Comparison of ENCODE assay signal across 36 cellular contexts in genomic region chr5:122948319-122948718, GRCh38.
"Had no signal": no experiment of that assay in that cellular context is flagged by ENCODE, and none has a peak within 500 bp of the region (broad histone marks: within the 10 kb centered on the region; RNA-seq: fewer than 3 reads in every experiment).

No MANE protein-coding gene starts in this region.

- H3K27ac Mint-ChIP-seq: activated B cell treated with CpG ODN at 0.5 μM for 24 hours; activated CD4-positive, alpha-beta memory T cell treated with anti-CD3 and anti-CD28 coated beads for 36 hours; activated CD4-positive, alpha-beta T cell treated with anti-CD3 and anti-CD28 coated beads, Interleukin-2, amount 10 ng/mL, durations not matched to agents 24 days and 14 days; activated CD8-positive, alpha-beta T cell treated with anti-CD3 and anti-CD28 coated beads for 36 hours; activated naive CD4-positive, alpha-beta T cell treated with anti-CD3 and anti-CD28 coated beads, Interleukin-2, amount 10 ng/mL, durations not matched to agents 7 days and 5 days; activated naive CD4-positive, alpha-beta T cell treated with anti-CD3 and anti-CD28 coated beads, Interleukin-2, amount 50 U/mL, for 24 hours; activated naive CD8-positive, alpha-beta T cell; activated naive CD8-positive, alpha-beta T cell treated with anti-CD3 and anti-CD28 coated beads, Interleukin-2, amount 10 ng/mL, durations not matched to agents 7 days and 5 days; activated naive CD8-positive, alpha-beta T cell treated with anti-CD3 and anti-CD28 coated beads, Interleukin-2, amount 50 U/mL, for 24 hours; activated T-cell treated with anti-CD3 and anti-CD28 coated beads, Interleukin-2, amount 50 U/mL, for 72 hours; activated T-helper 1 cell treated with anti-CD3 and anti-CD28 coated beads, Interleukin-12 subunit alpha, Interleukin-12 subunit beta, Interleukin-2, Interleukin-4 antibody, amounts not matched to agents 30 ng/mL and 10 ng/mL and 1 ng/mL, durations not matched to agents 14 hours and 24 hours and 36 hours; activated T-helper 17 cell treated with anti-CD3 and anti-CD28 coated beads, Interleukin-2, amount 50 U/mL, for 72 hours; brain; T-helper 1 cell treated with Interleukin-12 subunit alpha and Interleukin-12 subunit beta and Interleukin-4 antibody, amounts not matched to agents 30 μg/mL and 1 μg/mL, for 36 hours; T-helper 2 cell treated with Interferon-gamma antibody and Interleukin-4, amounts not matched to agents 5 μg/mL and 100 μg/mL, for 36 hours had no signal

- H3K36me3 ChIP-seq: cardiac muscle cell had no signal

- H3K4me3 Mint-ChIP-seq: activated B cell treated with CpG ODN at 0.5 μM for 24 hours; activated CD4-positive, alpha-beta memory T cell treated with anti-CD3 and anti-CD28 coated beads for 36 hours; activated CD4-positive, alpha-beta T cell treated with anti-CD3 and anti-CD28 coated beads, Interleukin-2, amount 10 ng/mL, durations not matched to agents 24 days and 14 days; activated CD8-positive, alpha-beta T cell treated with anti-CD3 and anti-CD28 coated beads for 36 hours; activated naive CD4-positive, alpha-beta T cell treated with anti-CD3 and anti-CD28 coated beads, Interleukin-2, amount 10 ng/mL, durations not matched to agents 7 days and 5 days; activated naive CD4-positive, alpha-beta T cell treated with anti-CD3 and anti-CD28 coated beads, Interleukin-2, amount 50 U/mL, for 24 hours; activated naive CD8-positive, alpha-beta T cell; activated naive CD8-positive, alpha-beta T cell treated with anti-CD3 and anti-CD28 coated beads, Interleukin-2, amount 10 ng/mL, durations not matched to agents 7 days and 5 days; activated naive CD8-positive, alpha-beta T cell treated with anti-CD3 and anti-CD28 coated beads, Interleukin-2, amount 50 U/mL, for 24 hours; activated T-cell treated with anti-CD3 and anti-CD28 coated beads, Interleukin-2, amount 50 U/mL, for 4 hours; activated T-cell treated with anti-CD3 and anti-CD28 coated beads, Interleukin-2, amount 50 U/mL, for 72 hours; activated T-helper 1 cell treated with anti-CD3 and anti-CD28 coated beads, Interleukin-12 subunit alpha, Interleukin-12 subunit beta, Interleukin-2, Interleukin-4 antibody, amounts not matched to agents 30 ng/mL and 10 ng/mL and 1 ng/mL, durations not matched to agents 14 hours and 24 hours and 36 hours; activated T-helper 17 cell treated with anti-CD3 and anti-CD28 coated beads, Interleukin-2, amount 50 U/mL, for 72 hours; brain; central memory CD8-positive, alpha-beta T cell; T-helper 1 cell treated with Interleukin-12 subunit alpha and Interleukin-12 subunit beta and Interleukin-4 antibody, amounts not matched to agents 30 μg/mL and 1 μg/mL, for 36 hours; T-helper 2 cell treated with Interferon-gamma antibody and Interleukin-4, amounts not matched to agents 5 μg/mL and 100 μg/mL, for 36 hours had no signal

- H3K36me3 Mint-ChIP-seq: activated naive CD4-positive, alpha-beta T cell treated with anti-CD3 and anti-CD28 coated beads, Interleukin-2, amount 10 ng/mL, durations not matched to agents 7 days and 5 days; activated naive CD8-positive, alpha-beta T cell; activated naive CD8-positive, alpha-beta T cell treated with anti-CD3 and anti-CD28 coated beads, Interleukin-2, amount 10 ng/mL, durations not matched to agents 7 days and 5 days had no signal

- H3K27me3 Mint-ChIP-seq: activated B cell treated with CpG ODN at 0.5 μM for 24 hours; activated CD4-positive, alpha-beta memory T cell treated with anti-CD3 and anti-CD28 coated beads for 36 hours; activated CD4-positive, alpha-beta T cell treated with anti-CD3 and anti-CD28 coated beads, Interleukin-2, amount 10 ng/mL, durations not matched to agents 24 days and 14 days; activated CD8-positive, alpha-beta T cell treated with anti-CD3 and anti-CD28 coated beads for 36 hours; activated naive CD4-positive, alpha-beta T cell treated with anti-CD3 and anti-CD28 coated beads, Interleukin-2, amount 10 ng/mL, durations not matched to agents 7 days and 5 days; activated naive CD4-positive, alpha-beta T cell treated with anti-CD3 and anti-CD28 coated beads, Interleukin-2, amount 50 U/mL, for 24 hours; activated naive CD8-positive, alpha-beta T cell; activated naive CD8-positive, alpha-beta T cell treated with anti-CD3 and anti-CD28 coated beads, Interleukin-2, amount 50 U/mL, for 24 hours; activated T-helper 17 cell treated with anti-CD3 and anti-CD28 coated beads, Interleukin-2, amount 50 U/mL, for 72 hours; brain; central memory CD8-positive, alpha-beta T cell had no signal

- H3K9me3 Mint-ChIP-seq: activated B cell treated with CpG ODN at 0.5 μM for 24 hours; activated CD4-positive, alpha-beta memory T cell treated with anti-CD3 and anti-CD28 coated beads for 36 hours; activated CD4-positive, alpha-beta T cell treated with anti-CD3 and anti-CD28 coated beads, Interleukin-2, amount 10 ng/mL, durations not matched to agents 24 days and 14 days; activated CD8-positive, alpha-beta T cell treated with anti-CD3 and anti-CD28 coated beads for 36 hours; activated naive CD4-positive, alpha-beta T cell treated with anti-CD3 and anti-CD28 coated beads, Interleukin-2, amount 10 ng/mL, durations not matched to agents 7 days and 5 days; activated naive CD4-positive, alpha-beta T cell treated with anti-CD3 and anti-CD28 coated beads, Interleukin-2, amount 50 U/mL, for 24 hours; activated naive CD8-positive, alpha-beta T cell treated with anti-CD3 and anti-CD28 coated beads, Interleukin-2, amount 10 ng/mL, durations not matched to agents 7 days and 5 days; activated naive CD8-positive, alpha-beta T cell treated with anti-CD3 and anti-CD28 coated beads, Interleukin-2, amount 50 U/mL, for 24 hours; activated T-cell treated with anti-CD3 and anti-CD28 coated beads, Interleukin-2, amount 50 U/mL, for 4 hours; activated T-cell treated with anti-CD3 and anti-CD28 coated beads, Interleukin-2, amount 50 U/mL, for 72 hours; activated T-helper 1 cell treated with anti-CD3 and anti-CD28 coated beads, Interleukin-12 subunit alpha, Interleukin-12 subunit beta, Interleukin-2, Interleukin-4 antibody, amounts not matched to agents 30 ng/mL and 10 ng/mL and 1 ng/mL, durations not matched to agents 14 hours and 24 hours and 36 hours; activated T-helper 17 cell treated with anti-CD3 and anti-CD28 coated beads, Interleukin-2, amount 50 U/mL, for 72 hours; brain; central memory CD8-positive, alpha-beta T cell; T-helper 1 cell treated with Interleukin-12 subunit alpha and Interleukin-12 subunit beta and Interleukin-4 antibody, amounts not matched to agents 30 μg/mL and 1 μg/mL, for 36 hours; T-helper 2 cell treated with Interferon-gamma antibody and Interleukin-4, amounts not matched to agents 5 μg/mL and 100 μg/mL, for 36 hours had no signal

- H3K27me3 ChIP-seq: ascending aorta, cardiac muscle cell had no signal

- H3K4me1 Mint-ChIP-seq: activated CD4-positive, alpha-beta T cell treated with anti-CD3 and anti-CD28 coated beads, Interleukin-2, amount 10 ng/mL, durations not matched to agents 24 days and 14 days; activated naive CD4-positive, alpha-beta T cell treated with anti-CD3 and anti-CD28 coated beads, Interleukin-2, amount 10 ng/mL, durations not matched to agents 7 days and 5 days; activated naive CD4-positive, alpha-beta T cell treated with anti-CD3 and anti-CD28 coated beads, Interleukin-2, amount 50 U/mL, for 24 hours; activated naive CD8-positive, alpha-beta T cell treated with anti-CD3 and anti-CD28 coated beads, Interleukin-2, amount 10 ng/mL, durations not matched to agents 7 days and 5 days; activated naive CD8-positive, alpha-beta T cell treated with anti-CD3 and anti-CD28 coated beads, Interleukin-2, amount 50 U/mL, for 24 hours; activated T-helper 17 cell treated with anti-CD3 and anti-CD28 coated beads, Interleukin-2, amount 50 U/mL, for 72 hours; central memory CD8-positive, alpha-beta T cell had no signal

- ATAC-seq: activated CD8-positive, alpha-beta T cell treated with anti-CD3 and anti-CD28 coated beads for 36 hours; activated naive CD8-positive, alpha-beta T cell treated with anti-CD3 and anti-CD28 coated beads, Interleukin-2, amount 50 U/mL, for 24 hours; activated T-cell treated with anti-CD3 and anti-CD28 coated beads, Interleukin-2, amount 50 U/mL, for 4 hours; activated T-cell treated with anti-CD3 and anti-CD28 coated beads, Interleukin-2, amount 50 U/mL, for 72 hours; activated T-helper 17 cell treated with anti-CD3 and anti-CD28 coated beads, Interleukin-2, amount 50 U/mL, for 72 hours had no signal

- H3K4me1 ChIP-seq: ascending aorta had no signal

- H3K27ac ChIP-seq: ascending aorta, cardiac muscle cell, VCaP had no signal

- DNase-seq: activated B cell treated with CpG ODN at 0.5 μM for 24 hours; activated CD4-positive, alpha-beta memory T cell treated with anti-CD3 and anti-CD28 coated beads for 36 hours; activated CD4-positive, alpha-beta T cell treated with anti-CD3 and anti-CD28 coated beads for 4 hours; activated CD4-positive, alpha-beta T cell treated with anti-CD3 and anti-CD28 coated beads, Interleukin-2, amount 10 ng/mL, durations not matched to agents 24 days and 14 days; activated CD4-positive, alpha-beta T cell treated with anti-CD3 and anti-CD28 coated beads, Interleukin-2, amount 50 U/mL, for 1 hour; activated CD4-positive, alpha-beta T cell treated with anti-CD3 and anti-CD28 coated beads, Interleukin-2, amount 50 U/mL, for 4 hours; activated CD4-positive, CD25-positive, alpha-beta regulatory T cell treated with anti-CD3 and anti-CD28 coated beads, Interleukin-2, amount 50 U/mL, for 72 hours; activated CD8-positive, alpha-beta memory T cell treated with anti-CD3 and anti-CD28 coated beads, Interleukin-2, amount 50 U/mL, for 4 hours; activated CD8-positive, alpha-beta T cell treated with anti-CD3 and anti-CD28 coated beads for 36 hours; activated gamma-delta T cell; activated naive CD4-positive, alpha-beta T cell treated with anti-CD3 and anti-CD28 coated beads, Interleukin-2, amount 10 ng/mL, durations not matched to agents 7 days and 5 days; activated naive CD4-positive, alpha-beta T cell treated with Interleukin-2 at 50 U/mL for 16 hours; activated naive CD8-positive, alpha-beta T cell treated with anti-CD3 and anti-CD28 coated beads, Interleukin-2, amount 10 ng/mL, durations not matched to agents 7 days and 5 days; activated naive CD8-positive, alpha-beta T cell treated with anti-CD3 and anti-CD28 coated beads, Interleukin-2, amount 50 U/mL, for 24 hours; activated T-cell treated with anti-CD3 and anti-CD28 coated beads for 4 hours; activated T-cell treated with anti-CD3 and anti-CD28 coated beads, Interleukin-2, amount 50 U/mL, for 1 hour; activated T-cell treated with anti-CD3 and anti-CD28 coated beads, Interleukin-2, amount 50 U/mL, for 4 hours; activated T-cell treated with anti-CD3 and anti-CD28 coated beads, Interleukin-2, amount 50 U/mL, for 72 hours; amygdala; anterior cingulate cortex; caudate nucleus; cerebellar nuclear complex; T-helper 1 cell; T-helper 2 cell; T-helper 9 cell had no signal

- H3K9me3 ChIP-seq: ascending aorta had no signal

- H3K4me3 ChIP-seq: ascending aorta, cardiac muscle cell had no signal
